11 cellular contexts compared by ENCODE assay signal in genomic region chr11:63761870-63762661, GRCh38. TPM values are rescaled to one million over a fixed set of nuclear protein-coding genes. Genes with fewer than 3 reads are reported as not detected.
A peak's percentile ranks its signal among the peaks of the same experiment; 100 is the strongest.
DNase-seq lines count a peak whose midpoint lies in the region; ATAC-seq, FAIRE-seq and TF ChIP-seq lines count a peak whose summit lies in the region.
"Had no signal": no experiment of that assay in that cellular context is flagged by ENCODE, and none has a peak within 500 bp of the region (broad histone marks: within the 10 kb centered on the region; RNA-seq: fewer than 3 reads in every experiment).

No MANE protein-coding gene starts in this region.

- WGBS in adrenal gland, 4 donors: 54 to 64% (median 60%) methylated on average over 26 to 35 of the region's 35 CpGs
- WGBS in hepatocyte (ENCODE audit: low lambda C conversion rate, missing lambda C conversion rate): 57% methylated on average over 28 of the region's 35 CpGs
- WGBS in psoas muscle, 3 donors: 45 to 68% (median 50%) methylated on average over 35 of the region's 35 CpGs

- peak; percentile 19 for DNase-seq in GM12892 (ENCODE audit: insufficient read length)
- peak in 6 of 7 donors; percentile 14 to 59 (median 22) for DNase-seq in adrenal gland
- DNase-seq in hepatocyte (ENCODE audit: low spot score): peak; percentile 36
- peak; percentile 28 to 58 for DNase-seq in psoas muscle
- no peak for DNase-seq in GM19238 (ENCODE audit: insufficient read length, low spot score)
- no peak for DNase-seq in inferior parietal cortex (ENCODE audit: extremely low spot score)
- no peak for DNase-seq in G401 (ENCODE audit: low spot score)
- no peak for DNase-seq in HK-2 (ENCODE audit: unreplicated experiment)
- DNase-seq: NCI-H2171 had no signal

- peak in 3 of 4 donors; percentile 3 to 22 (median 6) for ATAC-seq in psoas muscle

- H3K9me3 ChIP-seq in adrenal gland (replicated peaks in 1 of 3) (no peaks in the 10 kb centered on the region), hepatocyte (ENCODE audit: low read depth) (no peaks in the 10 kb centered on the region), psoas muscle (no peaks in the 10 kb centered on the region)

- TF ChIP-seq POLR2A in GM12892 (IDR thresholded peaks at IDR 0.05; ENCODE audit: low read depth, low read length) (no peak), adrenal gland (IDR thresholded peaks at IDR 0.05) (no peak)

- H3K36me3 ChIP-seq in adrenal gland (replicated peaks in 1 of 2) (peaks cover 0 to 16% of the 10 kb centered on the region in 2 donors), hepatocyte (replicated peaks; ENCODE audit: insufficient read depth, low read depth) (no peaks in the 10 kb centered on the region), psoas muscle (ENCODE audit: insufficient read depth in 1 of 2, low read depth in 1 of 2) (peaks cover 0 to 40% of the 10 kb centered on the region in 2 donors)

- H3K4me2 ChIP-seq in hepatocyte: peak overlapping the region; percentile 58

- intact Hi-C loops in adrenal gland (cut with DNase I) (loop anchor here in 1 of 2 donors (10.0 kb wide), 1 partner anchor 183 kb away; no protein-coding TSS in a partner anchor), psoas muscle (cut with DNase I) (loop anchor here in 1 of 2 donors (10.0 kb wide), 1 partner anchor 393 kb away; no protein-coding TSS in a partner anchor)

- no peaks in the 10 kb centered on the region for H3K9me2 ChIP-seq in hepatocyte (replicated peaks; ENCODE audit: insufficient read depth)

- peaks cover 44% of the 10 kb centered on the region for H3K79me2 ChIP-seq in hepatocyte

- no peak overlapping the region for H2AFZ ChIP-seq in hepatocyte

- H3K27me3 ChIP-seq in adrenal gland (no peaks in the 10 kb centered on the region), hepatocyte (no peaks in the 10 kb centered on the region), psoas muscle (ENCODE audit: insufficient read depth in 3 of 3, low read length in 2 of 3) (no peaks in the 10 kb centered on the region)

- H3K4me3 ChIP-seq in adrenal gland (peak overlapping the region in 2 of 4 donors; percentile 43 to 56), hepatocyte (no peak overlapping the region), psoas muscle (peak overlapping the region; percentile 64)

- peaks cover 56% of the 10 kb centered on the region for H4K20me1 ChIP-seq in hepatocyte (ENCODE audit: insufficient read depth, poor library complexity, severe bottlenecking)

- H3K27ac ChIP-seq in adrenal gland (peak overlapping the region in 3 of 5 donors; percentile 33 to 71 (median 60)), hepatocyte (peak overlapping the region; percentile 51), psoas muscle (no peak overlapping the region)
- H3K27ac ChIP-seq: HL-60 had no signal

- TF ChIP-seq CTCF in adrenal gland (IDR thresholded peaks at IDR 0.05): no peak
- no peak for TF ChIP-seq CTCF in hepatocyte (IDR thresholded peaks at IDR 0.05; ENCODE audit: poor library complexity)
- no peak for TF ChIP-seq CTCF in psoas muscle (IDR thresholded peaks at IDR 0.05)

- in situ Hi-C loops in G401 (cut with HindIII; ENCODE audit: low sequenced_read_pairs): no loop called here

- FAIRE-seq in GM12892 (lab: Jason Lieb, UNC): no peak
- FAIRE-seq: D721Med had no signal

- H3K4me1 ChIP-seq in adrenal gland (replicated peaks in 1 of 2) (peaks cover 28 to 38% of the 10 kb centered on the region in 2 donors), hepatocyte (ENCODE audit: insufficient read depth) (peaks cover 50% of the 10 kb centered on the region), psoas muscle (peaks cover 2% of the 10 kb centered on the region)

RNA-seq across cellular contexts. Expression of gene ZFTA, which starts 6.5 kb away (rescaled TPM):
- 2.4 TPM for polyA plus RNA-seq in GM12892 (2012; ENCODE audit: missing spikeins)
- total RNA-seq in adrenal gland (10 to 100 TPM in 7 of 8 donors, 1 to 10 TPM in 1; 8.1 to 20.2 (median 15.4) TPM), hepatocyte (41.8 and 44.1 TPM in 2 replicates), psoas muscle (10 to 100 TPM in 1 of 4 donors, 1 to 10 TPM in 3; 4.4 to 10.9 (median 7.8) TPM)
- polyA plus RNA-seq in adrenal gland (10 to 100 TPM in 2 of 3 donors, 1 to 10 TPM in 1; 3.6 to 15.9 (median 10.3) TPM), hepatocyte (12.3 and 14.7 TPM in 2 replicates), psoas muscle (10 to 100 TPM in 1 of 3 donors, 1 to 10 TPM in 2; 2.1 to 14.7 (median 5.0) TPM)
- total RNA-seq in G401 (2014; rRNA removed; shearing (Covaris generic)): 41.1 and 42.6 TPM in 2 replicates

RNA-seq across cellular contexts. Expression of gene SPINDOC, which starts 51.2 kb away (rescaled TPM):
- polyA plus RNA-seq in GM12892 (2012; ENCODE audit: missing spikeins): 13.5 TPM
- total RNA-seq in adrenal gland (10 to 100 TPM in 7 of 8 donors, 1 to 10 TPM in 1; 9.3 to 13.9 (median 10.9) TPM), hepatocyte (24.0 and 25.2 TPM in 2 replicates), psoas muscle (1 to 10 TPM; 3.8 to 8.8 (median 6.9) TPM)
- polyA plus RNA-seq in adrenal gland (10 to 100 TPM in 1 of 3 donors, 1 to 10 TPM in 2; 4.5 to 19.2 (median 9.8) TPM), hepatocyte (5.4 and 9.9 TPM in 2 replicates), psoas muscle (1 to 10 TPM; 2.7 to 4.7 (median 4.6) TPM)
- 96.4 and 96.8 TPM in 2 replicates for total RNA-seq in G401 (2014; rRNA removed; shearing (Covaris generic))

Comparison
In these comparisons a context has a peak if more than half of its experiments do, and no peak if none do; other contexts are left out.
1. DNase-seq: peak in GM12892 (single experiment), adrenal gland (6 of 7), hepatocyte (single experiment) and psoas muscle (2 of 2); none in GM19238 (single experiment), inferior parietal cortex (single experiment), G401 (single experiment) and HK-2 (single experiment).